Comparison of ENCODE assay signal across 26 cellular contexts in the genomic region with DNA sequence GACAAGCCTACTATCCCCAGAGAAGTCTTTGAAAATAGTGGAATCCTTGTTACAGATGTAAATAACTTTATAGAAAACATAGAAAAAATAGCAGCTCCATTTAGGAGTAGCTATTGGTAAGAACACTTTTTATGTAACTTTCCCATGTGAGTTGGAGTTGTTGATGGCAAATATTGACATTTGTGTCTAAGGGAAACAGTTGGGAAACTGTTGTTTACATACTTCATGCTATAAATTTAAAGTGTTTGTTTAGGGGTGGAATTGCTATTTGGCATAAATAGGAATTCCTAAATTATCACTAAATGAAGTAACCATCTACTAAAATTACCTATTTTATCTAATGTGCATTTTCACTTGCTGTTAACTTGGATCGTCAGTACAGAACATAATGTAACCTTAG.
"Had no signal": no experiment of that assay in that cellular context is flagged by ENCODE, and none has a peak within 500 bp of the region (broad histone marks: within the 10 kb centered on the region; RNA-seq: fewer than 3 reads in every experiment).

No MANE protein-coding gene starts in this region.

- H3K4me3 Mint-ChIP-seq: activated B cell treated with CpG ODN at 0.5 μM for 24 hours; activated CD4-positive, alpha-beta memory T cell treated with anti-CD3 and anti-CD28 coated beads, Interleukin-2, amount 10 ng/mL, durations not matched to agents 7 days and 5 days; central memory CD8-positive, alpha-beta T cell; mesothelial cell of epicardium; nephron progenitor cell; T-helper 17 cell had no signal

- H3K4me3 ChIP-seq: colonic mucosa, lung had no signal

- H3K27me3 ChIP-seq: brain microvascular endothelial cell, colonic mucosa had no signal

- H3K27ac ChIP-seq: brain microvascular endothelial cell, colonic mucosa had no signal

- H3K27ac Mint-ChIP-seq: activated B cell treated with CpG ODN at 0.5 μM for 24 hours; activated CD4-positive, alpha-beta memory T cell treated with anti-CD3 and anti-CD28 coated beads, Interleukin-2, amount 10 ng/mL, durations not matched to agents 7 days and 5 days; mesothelial cell of epicardium; nephron progenitor cell had no signal

- H3K27me3 Mint-ChIP-seq: activated B cell treated with CpG ODN at 0.5 μM for 24 hours; activated CD4-positive, alpha-beta memory T cell treated with anti-CD3 and anti-CD28 coated beads, Interleukin-2, amount 10 ng/mL, durations not matched to agents 7 days and 5 days; central memory CD8-positive, alpha-beta T cell; T-helper 17 cell had no signal

- DNase-seq: activated B cell treated with CpG ODN at 0.5 μM for 24 hours; activated CD4-positive, alpha-beta memory T cell treated with anti-CD3 and anti-CD28 coated beads, Interleukin-2, amount 10 ng/mL, durations not matched to agents 7 days and 5 days; activated CD4-positive, alpha-beta T cell treated with anti-CD3 and anti-CD28 coated beads for 48 hours; activated effector memory CD4-positive, alpha-beta T cell treated with Interleukin-2 at 50 U/mL for 16 hours; activated naive CD4-positive, alpha-beta T cell treated with anti-CD3 and anti-CD28 coated beads, Interleukin-2, amount 50 U/mL, for 16 hours; activated T-cell treated with anti-CD3 and anti-CD28 coated beads, Interleukin-2, amount 50 U/mL, for 48 hours; aorta; brain microvascular endothelial cell; colonic mucosa; foreskin melanocyte; glutamatergic neuron; hippocampal formation; left cardiac atrium; nephron progenitor cell; nucleus accumbens; retina; stimulated activated CD4-positive, alpha-beta T cell treated with anti-CD3 and anti-CD28 coated beads, Interleukin-12 subunit alpha, Interleukin-12 subunit beta, amount 100 ng/mL, for 4 hours; stimulated activated CD4-positive, alpha-beta T cell treated with anti-CD3 and anti-CD28 coated beads, Interleukin-1b, Interleukin-23, amount 100 ng/mL, for 48 hours; stimulated activated CD8-positive, alpha-beta memory T cell treated with anti-CD3 and anti-CD28 coated beads, Interleukin-4, amount 100 ng/mL, for 48 hours; stimulated activated naive CD4-positive, alpha-beta T cell; T-helper 17 cell had no signal

- H3K4me1 Mint-ChIP-seq: activated B cell treated with CpG ODN at 0.5 μM for 24 hours; central memory CD8-positive, alpha-beta T cell; mesothelial cell of epicardium had no signal

- H3K9me3 ChIP-seq: colonic mucosa had no signal

- H3K4me1 ChIP-seq: colonic mucosa had no signal

- FAIRE-seq: islet of Langerhans, TTC549 had no signal

- H3K9me3 Mint-ChIP-seq: activated B cell treated with CpG ODN at 0.5 μM for 24 hours; activated CD4-positive, alpha-beta memory T cell treated with anti-CD3 and anti-CD28 coated beads, Interleukin-2, amount 10 ng/mL, durations not matched to agents 7 days and 5 days; central memory CD8-positive, alpha-beta T cell; mesothelial cell of epicardium; nephron progenitor cell had no signal

- ATAC-seq: T-helper 17 cell had no signal
